7 cellular contexts compared by ENCODE assay signal in the genomic region with DNA sequence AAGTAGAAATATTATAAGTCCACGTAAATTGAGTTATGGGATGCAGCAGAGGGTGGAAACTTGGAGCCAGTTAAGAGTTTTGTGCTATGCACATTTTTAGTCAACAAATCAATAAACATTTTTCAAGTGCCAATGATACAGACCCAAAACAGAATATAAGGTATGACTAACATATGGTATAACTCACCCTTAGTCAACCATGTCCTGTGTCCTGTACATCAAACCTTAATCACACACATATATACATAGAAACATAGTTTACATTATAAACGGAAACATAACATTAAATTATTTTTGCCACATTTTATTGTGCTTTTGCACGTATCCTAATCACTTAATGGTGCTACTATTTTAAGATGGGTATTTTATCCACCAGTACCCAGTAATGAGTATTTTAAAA.
"Had no signal": no experiment of that assay in that cellular context is flagged by ENCODE, and none has a peak within 500 bp of the region (broad histone marks: within the 10 kb centered on the region; RNA-seq: fewer than 3 reads in every experiment).

No MANE protein-coding gene starts in this region.

- DNase-seq: GM23248, GOT3, H7, KBM-7 had no signal

- H3K36me3 ChIP-seq: HAP-1 had no signal

- FAIRE-seq: HTR-8/SVneo had no signal

- H3K4me2 ChIP-seq: KMS-11 had no signal

- H2AFZ ChIP-seq: GM23248 had no signal

- H3K9ac ChIP-seq: GM23248, KMS-11 had no signal

- H3K4me3 ChIP-seq: GM23248, HAP-1 had no signal

- H3K9me3 ChIP-seq: HAP-1 had no signal

- H3K27ac ChIP-seq: GM23248, KMS-11 had no signal

- H3K4me1 ChIP-seq: HAP-1 had no signal
